ENCODE assay signal across 9 cellular contexts in genomic region chr5:139652788-139653241, GRCh38. TPM values are rescaled to one million over a fixed set of nuclear protein-coding genes. Genes with fewer than 3 reads are reported as not detected.
DNase-seq lines count a peak whose midpoint lies in the region; ATAC-seq and TF ChIP-seq lines count a peak whose summit lies in the region.
"Had no signal": no experiment of that assay in that cellular context is flagged by ENCODE, and none has a peak within 500 bp of the region (broad histone marks: within the 10 kb centered on the region; RNA-seq: fewer than 3 reads in every experiment).

No MANE protein-coding gene starts in this region.

- TF ChIP-seq POLR2A in transverse colon (IDR thresholded peaks at IDR 0.05): no peak

- 30 to 63% methylated on average over 2 to 5 of the region's 5 CpGs for WGBS in transverse colon (ENCODE audit: low coverage in 1 of 2), 2 donors

- no peaks in the 10 kb centered on the region for H3K36me3 Mint-ChIP-seq in activated CD8-positive, alpha-beta T cell treated with anti-CD3 and anti-CD28 coated beads, Interleukin-2, amount 10 ng/mL, durations not matched to agents 7 days and 5 days (ENCODE audit: low read depth)

- in situ Hi-C loops in transverse colon (cut with MboI; ENCODE audit: low pct_ligation_motif_present in 1 of 4, low pct_unique_long_range_greater_than_20kb in 1 of 4, low sequenced_read_pairs in 3 of 4): no loop called here

- TF ChIP-seq EP300 in transverse colon (IDR thresholded peaks at IDR 0.05; ENCODE audit: low read depth): no peak

- H3K27ac Mint-ChIP-seq in activated CD8-positive, alpha-beta T cell treated with anti-CD3 and anti-CD28 coated beads, Interleukin-2, amount 10 ng/mL, durations not matched to agents 7 days and 5 days: peak overlapping the region; percentile 31

- peak overlapping the region; percentile 91 to 96 (median 93) for H3K27ac ChIP-seq in transverse colon
- H3K27ac ChIP-seq: neutrophil had no signal

- no peak for DNase-seq in activated CD8-positive, alpha-beta T cell treated with anti-CD3 and anti-CD28 coated beads, Interleukin-2, amount 10 ng/mL, durations not matched to agents 7 days and 5 days
- DNase-seq in left kidney (ENCODE audit: low read depth, low spot score) (peak; percentile 54), transverse colon (no peak), NCI-H524 (lab: John Stamatoyannopoulos, UW) (no peak)
- DNase-seq in activated CD8-positive, alpha-beta memory T cell treated with anti-CD3 and anti-CD28 coated beads, Interleukin-2, amount 50 U/mL, for 48 hours: no peak
- no peak for DNase-seq in stimulated activated CD4-positive, alpha-beta T cell treated with anti-CD3 and anti-CD28 coated beads, Interleukin-4, amount 100 ng/mL, for 24 hours

- peak; percentile 27 for ATAC-seq in HG02623 (IDR thresholded peaks at IDR 0.05; ENCODE audit: unreplicated experiment)
- ATAC-seq in activated CD8-positive, alpha-beta T cell treated with anti-CD3 and anti-CD28 coated beads, Interleukin-2, amount 10 ng/mL, durations not matched to agents 7 days and 5 days: peak; percentile 28

- peaks cover 34% of the 10 kb centered on the region for H3K27me3 Mint-ChIP-seq in activated CD8-positive, alpha-beta T cell treated with anti-CD3 and anti-CD28 coated beads, Interleukin-2, amount 10 ng/mL, durations not matched to agents 7 days and 5 days (ENCODE audit: low read depth)

- peak; percentile 8 for TF ChIP-seq CTCF in GM12873 (IDR thresholded peaks at IDR 0.05; ENCODE audit: insufficient read depth, low read depth, low read length, missing control alignments)
- no peak for TF ChIP-seq CTCF in transverse colon (IDR thresholded peaks at IDR 0.05)

- POLR2A ChIA-PET in activated CD8-positive, alpha-beta T cell treated with anti-CD3 and anti-CD28 coated beads, Interleukin-2, amount 10 ng/mL, durations not matched to agents 7 days and 5 days (lab: Charles Lee): no interaction called here

- H3K9me3 ChIP-seq in transverse colon: no peaks in the 10 kb centered on the region
- H3K9me3 ChIP-seq: neutrophil had no signal

- intact Hi-C loops in transverse colon (cut with DNase I; ENCODE audit: low total_unique reads): no loop called here

- peaks cover 54% of the 10 kb centered on the region for H3K4me1 Mint-ChIP-seq in activated CD8-positive, alpha-beta T cell treated with anti-CD3 and anti-CD28 coated beads, Interleukin-2, amount 10 ng/mL, durations not matched to agents 7 days and 5 days (ENCODE audit: low read depth)

- peaks cover 44 to 85% (median 79%) of the 10 kb centered on the region in 4 donors for H3K4me1 ChIP-seq in transverse colon

- H3K4me3 ChIP-seq in transverse colon: no peak overlapping the region

- no peaks in the 10 kb centered on the region for H3K9me3 Mint-ChIP-seq in activated CD8-positive, alpha-beta T cell treated with anti-CD3 and anti-CD28 coated beads, Interleukin-2, amount 10 ng/mL, durations not matched to agents 7 days and 5 days (ENCODE audit: insufficient read depth)

- no peak overlapping the region for H3K4me3 Mint-ChIP-seq in activated CD8-positive, alpha-beta T cell treated with anti-CD3 and anti-CD28 coated beads, Interleukin-2, amount 10 ng/mL, durations not matched to agents 7 days and 5 days

- no peaks in the 10 kb centered on the region for H3K27me3 ChIP-seq in transverse colon

- CTCF ChIA-PET in activated CD8-positive, alpha-beta T cell treated with anti-CD3 and anti-CD28 coated beads, Interleukin-2, amount 10 ng/mL, durations not matched to agents 7 days and 5 days (lab: Charles Lee): interaction anchor here (1.1 to 8.8 kb wide), 3 partner anchors 15 to 123 kb away, joined by 4 to 100 read pairs (median 6); no protein-coding TSS in a partner anchor

- no peaks in the 10 kb centered on the region for H3K36me3 ChIP-seq in transverse colon
- H3K36me3 ChIP-seq: neutrophil had no signal

RNA-seq across cellular contexts. Expression of gene CXXC5, which starts 4.7 kb away (rescaled TPM):
- total RNA-seq in activated CD8-positive, alpha-beta T cell treated with anti-CD3 and anti-CD28 coated beads, Interleukin-2, amount 10 ng/mL, durations not matched to agents 7 days and 5 days: 1 to 10 TPM; 1.2 to 2.0 TPM
- total RNA-seq in transverse colon: 10 to 100 TPM; 26.5 to 50.7 (median 36.2) TPM

Comparison
In these comparisons a context has a peak if more than half of its experiments do, and no peak if none do; other contexts are left out.
1. RNA of gene CXXC5, which starts 4.7 kb away (total RNA-seq): 26.5 to 50.7 TPM in transverse colon; 1.2 to 2.0 TPM in activated CD8-positive, alpha-beta T cell treated with anti-CD3 and anti-CD28 coated beads, Interleukin-2, amount 10 ng/mL, durations not matched to agents 7 days and 5 days; every median in the first group is over 4 times any median in the second.